2 cellular contexts compared by ENCODE assay signal in the genomic region with DNA sequence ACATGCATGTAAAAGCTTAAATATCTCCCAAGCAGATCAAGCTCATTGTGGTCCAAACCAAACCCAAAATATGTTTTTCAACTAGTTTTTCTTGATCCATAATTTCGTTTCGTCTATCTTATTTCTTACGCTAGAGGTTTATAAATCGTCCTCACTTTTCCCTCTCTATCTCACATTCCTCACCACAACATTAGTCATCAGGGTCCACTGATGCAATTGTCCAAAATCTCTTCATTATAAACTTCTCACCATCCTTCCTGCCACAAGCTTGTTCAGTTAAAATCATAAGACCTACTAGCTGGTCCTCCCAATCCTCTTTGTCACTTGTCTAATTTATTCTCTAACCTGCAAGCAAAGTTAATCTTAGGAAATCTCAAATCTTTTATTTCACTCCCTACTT.
A peak's percentile ranks its signal among the peaks of the same experiment; 100 is the strongest.
TF ChIP-seq lines count a peak whose summit lies in the region.

No MANE protein-coding gene starts in this region.

TF ChIP-seq in IMR-90, 13 proteins besides CTCF, POLR2A, EP300 and RAD21:
- TF ChIP-seq CEBPB (IDR thresholded peaks at IDR 0.05; ENCODE audit: low read depth, low read length) (peak; percentile 29; the same call in 1 of the 2 replicates), MAFK (IDR thresholded peaks at IDR 0.05; ENCODE audit: low read depth, low read length) (no peak)
- TF ChIP-seq, protein P1, sequence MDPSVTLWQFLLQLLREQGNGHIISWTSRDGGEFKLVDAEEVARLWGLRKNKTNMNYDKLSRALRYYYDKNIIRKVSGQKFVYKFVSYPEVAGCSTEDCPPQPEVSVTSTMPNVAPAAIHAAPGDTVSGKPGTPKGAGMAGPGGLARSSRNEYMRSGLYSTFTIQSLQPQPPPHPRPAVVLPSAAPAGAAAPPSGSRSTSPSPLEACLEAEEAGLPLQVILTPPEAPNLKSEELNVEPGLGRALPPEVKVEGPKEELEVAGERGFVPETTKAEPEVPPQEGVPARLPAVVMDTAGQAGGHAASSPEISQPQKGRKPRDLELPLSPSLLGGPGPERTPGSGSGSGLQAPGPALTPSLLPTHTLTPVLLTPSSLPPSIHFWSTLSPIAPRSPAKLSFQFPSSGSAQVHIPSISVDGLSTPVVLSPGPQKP (IDR thresholded peaks at IDR 0.05; ENCODE audit: borderline replicate concordance, low read depth, low read length): no peak
TF ChIP-seq in IMR-90: peak in this region for 1.

TF ChIP-seq in K562, 482 proteins besides CTCF, POLR2A, EP300 and RAD21:
- no peak for TF ChIP-seq BRCA1 (IDR thresholded peaks at IDR 0.05)
- TF ChIP-seq BRCA1 (CRISPR knock-in tag; IDR thresholded peaks at IDR 0.05): no peak
- TF ChIP-seq ZNF175 (CRISPR knock-in tag; IDR thresholded peaks at IDR 0.05; ENCODE audit: low read depth): no peak
- TF ChIP-seq ZNF431 (CRISPR knock-in tag; IDR thresholded peaks at IDR 0.05): no peak
- TF ChIP-seq, protein P2, sequence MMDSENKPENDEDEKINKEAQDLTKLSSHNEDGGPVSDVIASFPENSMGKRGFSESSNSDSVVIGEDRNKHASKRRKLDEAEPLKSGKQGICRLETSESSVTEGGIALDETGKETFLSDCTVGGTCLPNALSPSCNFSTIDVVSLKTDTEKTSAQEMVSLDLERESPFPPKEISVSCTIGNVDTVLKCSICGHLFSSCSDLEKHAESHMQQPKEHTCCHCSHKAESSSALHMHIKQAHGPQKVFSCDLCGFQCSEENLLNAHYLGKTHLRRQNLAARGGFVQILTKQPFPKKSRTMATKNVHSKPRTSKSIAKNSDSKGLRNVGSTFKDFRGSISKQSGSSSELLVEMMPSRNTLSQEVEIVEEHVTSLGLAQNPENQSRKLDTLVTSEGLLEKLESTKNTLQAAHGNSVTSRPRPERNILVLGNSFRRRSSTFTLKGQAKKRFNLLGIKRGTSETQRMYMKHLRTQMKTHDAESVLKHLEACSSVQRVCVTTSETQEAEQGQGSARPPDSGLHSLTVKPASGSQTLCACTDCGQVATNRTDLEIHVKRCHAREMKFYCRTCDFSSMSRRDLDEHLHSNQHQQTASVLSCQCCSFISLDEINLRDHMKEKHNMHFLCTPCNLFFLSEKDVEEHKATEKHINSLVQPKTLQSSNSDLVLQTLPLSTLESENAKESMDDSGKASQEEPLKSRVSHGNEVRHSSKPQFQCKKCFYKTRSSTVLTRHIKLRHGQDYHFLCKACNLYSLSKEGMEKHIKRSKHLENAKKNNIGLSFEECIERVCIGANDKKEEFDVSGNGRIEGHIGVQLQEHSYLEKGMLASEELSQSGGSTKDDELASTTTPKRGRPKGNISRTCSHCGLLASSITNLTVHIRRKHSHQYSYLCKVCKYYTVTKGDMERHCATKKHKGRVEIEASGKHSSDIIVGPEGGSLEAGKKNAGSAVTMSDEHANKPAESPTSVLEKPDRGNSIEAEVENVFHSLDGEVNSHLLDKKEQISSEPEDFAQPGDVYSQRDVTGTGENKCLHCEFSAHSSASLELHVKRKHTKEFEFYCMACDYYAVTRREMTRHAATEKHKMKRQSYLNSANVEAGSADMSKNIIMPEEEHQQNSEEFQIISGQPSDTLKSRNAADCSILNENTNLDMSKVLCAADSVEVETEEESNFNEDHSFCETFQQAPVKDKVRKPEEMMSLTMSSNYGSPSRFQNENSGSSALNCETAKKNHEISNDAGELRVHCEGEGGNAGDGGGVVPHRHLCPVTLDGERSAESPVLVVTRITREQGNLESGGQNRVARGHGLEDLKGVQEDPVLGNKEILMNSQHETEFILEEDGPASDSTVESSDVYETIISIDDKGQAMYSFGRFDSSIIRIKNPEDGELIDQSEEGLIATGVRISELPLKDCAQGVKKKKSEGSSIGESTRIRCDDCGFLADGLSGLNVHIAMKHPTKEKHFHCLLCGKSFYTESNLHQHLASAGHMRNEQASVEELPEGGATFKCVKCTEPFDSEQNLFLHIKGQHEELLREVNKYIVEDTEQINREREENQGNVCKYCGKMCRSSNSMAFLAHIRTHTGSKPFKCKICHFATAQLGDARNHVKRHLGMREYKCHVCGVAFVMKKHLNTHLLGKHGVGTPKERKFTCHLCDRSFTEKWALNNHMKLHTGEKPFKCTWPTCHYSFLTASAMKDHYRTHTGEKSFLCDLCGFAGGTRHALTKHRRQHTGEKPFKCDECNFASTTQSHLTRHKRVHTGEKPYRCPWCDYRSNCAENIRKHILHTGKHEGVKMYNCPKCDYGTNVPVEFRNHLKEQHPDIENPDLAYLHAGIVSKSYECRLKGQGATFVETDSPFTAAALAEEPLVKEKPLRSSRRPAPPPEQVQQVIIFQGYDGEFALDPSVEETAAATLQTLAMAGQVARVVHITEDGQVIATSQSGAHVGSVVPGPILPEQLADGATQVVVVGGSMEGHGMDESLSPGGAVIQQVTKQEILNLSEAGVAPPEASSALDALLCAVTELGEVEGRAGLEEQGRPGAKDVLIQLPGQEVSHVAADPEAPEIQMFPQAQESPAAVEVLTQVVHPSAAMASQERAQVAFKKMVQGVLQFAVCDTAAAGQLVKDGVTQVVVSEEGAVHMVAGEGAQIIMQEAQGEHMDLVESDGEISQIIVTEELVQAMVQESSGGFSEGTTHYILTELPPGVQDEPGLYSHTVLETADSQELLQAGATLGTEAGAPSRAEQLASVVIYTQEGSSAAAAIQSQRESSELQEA (IDR thresholded peaks at IDR 0.05; ENCODE audit: low read depth): no peak
- no peak for TF ChIP-seq LEF1 (IDR thresholded peaks at IDR 0.05)
- TF ChIP-seq TCF7 (IDR thresholded peaks at IDR 0.05; ENCODE audit: borderline replicate concordance): no peak
- TF ChIP-seq, protein P3, sequence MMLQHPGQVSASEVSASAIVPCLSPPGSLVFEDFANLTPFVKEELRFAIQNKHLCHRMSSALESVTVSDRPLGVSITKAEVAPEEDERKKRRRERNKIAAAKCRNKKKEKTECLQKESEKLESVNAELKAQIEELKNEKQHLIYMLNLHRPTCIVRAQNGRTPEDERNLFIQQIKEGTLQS (IDR thresholded peaks at IDR 0.05): peak; percentile 59; the same call in 1 of the 2 replicates
- TF ChIP-seq, protein P3 (CRISPR knock-in tag; conservative IDR thresholded peaks at IDR 0.05): no peak
- TF ChIP-seq ZNF75A (CRISPR knock-in tag; IDR thresholded peaks at IDR 0.05): no peak
- no peak for TF ChIP-seq GATAD2A (IDR thresholded peaks at IDR 0.05)
- TF ChIP-seq, protein P4, sequence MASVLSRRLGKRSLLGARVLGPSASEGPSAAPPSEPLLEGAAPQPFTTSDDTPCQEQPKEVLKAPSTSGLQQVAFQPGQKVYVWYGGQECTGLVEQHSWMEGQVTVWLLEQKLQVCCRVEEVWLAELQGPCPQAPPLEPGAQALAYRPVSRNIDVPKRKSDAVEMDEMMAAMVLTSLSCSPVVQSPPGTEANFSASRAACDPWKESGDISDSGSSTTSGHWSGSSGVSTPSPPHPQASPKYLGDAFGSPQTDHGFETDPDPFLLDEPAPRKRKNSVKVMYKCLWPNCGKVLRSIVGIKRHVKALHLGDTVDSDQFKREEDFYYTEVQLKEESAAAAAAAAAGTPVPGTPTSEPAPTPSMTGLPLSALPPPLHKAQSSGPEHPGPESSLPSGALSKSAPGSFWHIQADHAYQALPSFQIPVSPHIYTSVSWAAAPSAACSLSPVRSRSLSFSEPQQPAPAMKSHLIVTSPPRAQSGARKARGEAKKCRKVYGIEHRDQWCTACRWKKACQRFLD (CRISPR knock-in tag; IDR thresholded peaks at IDR 0.05): no peak
- TF ChIP-seq, protein P5, sequence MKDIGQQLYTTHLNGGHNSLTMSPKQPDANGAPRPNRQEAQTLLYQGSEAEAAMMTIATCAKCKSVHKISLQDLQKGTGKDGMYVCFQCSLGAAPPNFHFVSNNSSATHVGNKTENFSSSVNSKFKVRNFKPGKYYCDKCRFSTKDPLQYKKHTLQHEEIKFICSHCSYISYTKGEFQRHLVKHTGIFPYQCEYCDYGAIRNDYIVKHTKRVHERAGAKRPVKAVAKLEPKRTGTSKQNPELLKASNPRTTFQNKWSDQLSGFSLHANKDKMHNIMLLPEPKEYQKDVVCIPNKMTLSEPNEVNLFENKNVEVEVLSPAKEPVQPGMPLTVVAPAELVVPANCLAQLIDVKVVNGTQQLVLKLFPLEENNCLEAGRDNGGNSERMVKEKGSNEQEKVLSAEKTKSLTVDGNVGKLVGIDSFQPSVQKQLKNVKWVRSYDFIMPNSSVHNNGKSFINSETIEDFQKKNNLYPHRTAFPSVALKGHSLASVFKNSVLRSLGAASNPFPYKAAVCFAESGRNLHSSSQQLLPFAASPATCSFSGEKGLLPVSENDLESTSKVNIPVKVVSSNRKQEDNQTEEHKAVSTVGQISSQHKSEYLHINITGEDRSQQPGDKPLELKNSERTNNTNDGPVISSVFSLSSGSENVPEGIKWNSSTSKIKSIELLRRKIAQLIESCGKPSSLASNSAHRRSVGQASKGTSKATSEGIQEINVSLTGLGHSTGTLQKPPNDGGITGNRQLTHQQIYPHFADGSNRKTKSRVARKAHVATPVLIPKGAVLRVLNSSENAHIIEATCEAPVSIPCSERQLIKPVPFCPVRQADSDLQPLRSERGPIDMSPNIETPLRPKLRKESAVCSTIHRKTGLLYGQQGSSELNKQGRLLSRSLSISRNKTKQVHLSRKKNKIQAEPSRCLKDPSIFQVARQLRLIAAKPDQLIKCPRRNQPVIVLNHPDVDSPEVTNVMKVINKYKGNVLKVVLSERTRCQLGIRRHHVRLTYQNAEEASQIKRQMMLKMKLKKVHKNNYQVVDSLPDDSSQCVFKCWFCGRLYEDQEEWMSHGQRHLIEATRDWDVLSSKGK (CRISPR knock-in tag; IDR thresholded peaks at IDR 0.05): no peak
- TF ChIP-seq, protein P6, sequence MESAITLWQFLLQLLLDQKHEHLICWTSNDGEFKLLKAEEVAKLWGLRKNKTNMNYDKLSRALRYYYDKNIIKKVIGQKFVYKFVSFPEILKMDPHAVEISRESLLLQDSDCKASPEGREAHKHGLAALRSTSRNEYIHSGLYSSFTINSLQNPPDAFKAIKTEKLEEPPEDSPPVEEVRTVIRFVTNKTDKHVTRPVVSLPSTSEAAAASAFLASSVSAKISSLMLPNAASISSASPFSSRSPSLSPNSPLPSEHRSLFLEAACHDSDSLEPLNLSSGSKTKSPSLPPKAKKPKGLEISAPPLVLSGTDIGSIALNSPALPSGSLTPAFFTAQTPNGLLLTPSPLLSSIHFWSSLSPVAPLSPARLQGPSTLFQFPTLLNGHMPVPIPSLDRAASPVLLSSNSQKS (CRISPR knock-in tag; IDR thresholded peaks at IDR 0.05): no peak
- TF ChIP-seq, protein P7, sequence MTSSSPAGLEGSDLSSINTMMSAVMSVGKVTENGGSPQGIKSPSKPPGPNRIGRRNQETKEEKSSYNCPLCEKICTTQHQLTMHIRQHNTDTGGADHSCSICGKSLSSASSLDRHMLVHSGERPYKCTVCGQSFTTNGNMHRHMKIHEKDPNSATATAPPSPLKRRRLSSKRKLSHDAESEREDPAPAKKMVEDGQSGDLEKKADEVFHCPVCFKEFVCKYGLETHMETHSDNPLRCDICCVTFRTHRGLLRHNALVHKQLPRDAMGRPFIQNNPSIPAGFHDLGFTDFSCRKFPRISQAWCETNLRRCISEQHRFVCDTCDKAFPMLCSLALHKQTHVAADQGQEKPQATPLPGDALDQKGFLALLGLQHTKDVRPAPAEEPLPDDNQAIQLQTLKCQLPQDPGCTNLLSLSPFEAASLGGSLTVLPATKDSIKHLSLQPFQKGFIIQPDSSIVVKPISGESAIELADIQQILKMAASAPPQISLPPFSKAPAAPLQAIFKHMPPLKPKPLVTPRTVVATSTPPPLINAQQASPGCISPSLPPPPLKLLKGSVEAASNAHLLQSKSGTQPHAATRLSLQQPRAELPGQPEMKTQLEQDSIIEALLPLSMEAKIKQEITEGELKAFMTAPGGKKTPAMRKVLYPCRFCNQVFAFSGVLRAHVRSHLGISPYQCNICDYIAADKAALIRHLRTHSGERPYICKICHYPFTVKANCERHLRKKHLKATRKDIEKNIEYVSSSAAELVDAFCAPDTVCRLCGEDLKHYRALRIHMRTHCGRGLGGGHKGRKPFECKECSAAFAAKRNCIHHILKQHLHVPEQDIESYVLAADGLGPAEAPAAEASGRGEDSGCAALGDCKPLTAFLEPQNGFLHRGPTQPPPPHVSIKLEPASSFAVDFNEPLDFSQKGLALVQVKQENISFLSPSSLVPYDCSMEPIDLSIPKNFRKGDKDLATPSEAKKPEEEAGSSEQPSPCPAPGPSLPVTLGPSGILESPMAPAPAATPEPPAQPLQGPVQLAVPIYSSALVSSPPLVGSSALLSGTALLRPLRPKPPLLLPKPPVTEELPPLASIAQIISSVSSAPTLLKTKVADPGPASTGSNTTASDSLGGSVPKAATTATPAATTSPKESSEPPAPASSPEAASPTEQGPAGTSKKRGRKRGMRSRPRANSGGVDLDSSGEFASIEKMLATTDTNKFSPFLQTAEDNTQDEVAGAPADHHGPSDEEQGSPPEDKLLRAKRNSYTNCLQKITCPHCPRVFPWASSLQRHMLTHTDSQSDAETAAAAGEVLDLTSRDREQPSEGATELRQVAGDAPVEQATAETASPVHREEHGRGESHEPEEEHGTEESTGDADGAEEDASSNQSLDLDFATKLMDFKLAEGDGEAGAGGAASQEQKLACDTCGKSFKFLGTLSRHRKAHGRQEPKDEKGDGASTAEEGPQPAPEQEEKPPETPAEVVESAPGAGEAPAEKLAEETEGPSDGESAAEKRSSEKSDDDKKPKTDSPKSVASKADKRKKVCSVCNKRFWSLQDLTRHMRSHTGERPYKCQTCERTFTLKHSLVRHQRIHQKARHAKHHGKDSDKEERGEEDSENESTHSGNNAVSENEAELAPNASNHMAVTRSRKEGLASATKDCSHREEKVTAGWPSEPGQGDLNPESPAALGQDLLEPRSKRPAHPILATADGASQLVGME (CRISPR knock-in tag; IDR thresholded peaks at IDR 0.05): no peak
- TF ChIP-seq LCOR (CRISPR knock-in tag; IDR thresholded peaks at IDR 0.05): no peak
- no peak for TF ChIP-seq IRF2 (CRISPR knock-in tag; IDR thresholded peaks at IDR 0.05)
- TF ChIP-seq NR1H2 (CRISPR knock-in tag; IDR thresholded peaks at IDR 0.05): no peak
- TF ChIP-seq CEBPG (CRISPR knock-in tag; IDR thresholded peaks at IDR 0.05): 0 out of 2 replicates have a peak, but pooled peaks have one; percentile 21
- TF ChIP-seq CEBPG (tag; conservative IDR thresholded peaks at IDR 0.05 in 1 of 2, IDR thresholded peaks at IDR 0.05 in 1 of 2): peak in 1 of 2 experiments; percentile 82; a peak in 2 of 4 replicates
- peak; percentile 75 for TF ChIP-seq FOSL1 (tag; conservative IDR thresholded peaks at IDR 0.05)
TF ChIP-seq in K562: peak in this region for 3.
